ENCODE assay signal across 21 cellular contexts in the genomic region with DNA sequence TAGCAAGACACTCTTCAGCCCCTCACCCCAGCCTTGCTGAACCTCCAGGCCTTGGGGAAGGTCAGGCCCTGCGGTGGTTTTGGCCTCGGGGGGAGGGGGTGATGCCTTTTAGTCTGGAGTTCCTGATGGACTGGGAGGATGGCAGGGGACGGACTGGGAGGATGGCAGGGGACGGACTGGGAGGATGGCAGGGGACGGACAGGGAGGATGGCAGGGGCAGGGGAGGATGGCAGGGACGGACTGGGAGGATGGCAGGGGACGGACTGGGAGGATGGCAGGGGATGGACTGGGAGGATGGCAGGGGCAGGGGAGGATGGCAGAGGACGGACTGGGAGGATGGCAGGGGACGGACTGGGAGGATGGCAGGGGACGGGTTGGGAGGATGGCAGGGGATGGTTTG. TPM values are rescaled to one million over a fixed set of nuclear protein-coding genes. Genes with fewer than 3 reads are reported as not detected.
"Had no signal": no experiment of that assay in that cellular context is flagged by ENCODE, and none has a peak within 500 bp of the region (broad histone marks: within the 10 kb centered on the region; RNA-seq: fewer than 3 reads in every experiment).

No MANE protein-coding gene starts in this region.

RNA-seq across cellular contexts. Expression of a gene that starts 28.4 kb away (rescaled TPM):
- total RNA-seq: myocyte; naive thymus-derived CD8-positive, alpha-beta T cell; natural killer cell treated with Interleukin-12 subunit alpha and Interleukin-12 subunit beta and Interleukin-15 and Interleukin-18, amount 100 ng/mL, for 72 hours; omental fat pad; osteocyte; pancreas; posterior vena cava; prostate gland; pulmonary artery endothelial cell; right atrium auricular region; sciatic nerve; smooth muscle cell; stomach; subcutaneous adipose tissue; temporal lobe; thoracic aorta; thyroid gland; tibial nerve; upper lobe of left lung; ureter; uterus had no signal
- polyA plus RNA-seq: naive thymus-derived CD8-positive, alpha-beta T cell; pancreas; smooth muscle cell; stomach had no signal
